ENCODE assay signal across 35 cellular contexts in genomic region chr11:91160661-91161060, GRCh38.
"Had no signal": no experiment of that assay in that cellular context is flagged by ENCODE, and none has a peak within 500 bp of the region (broad histone marks: within the 10 kb centered on the region; RNA-seq: fewer than 3 reads in every experiment).

No MANE protein-coding gene starts in this region.

- H3K27me3 ChIP-seq: adrenal gland, body of pancreas, breast epithelium, MG63, Peyer's patch, SJCRH30 had no signal

- H3K9me3 ChIP-seq: adrenal gland, body of pancreas, breast epithelium, MG63, Peyer's patch, SJCRH30 had no signal

- H3K9me3 Mint-ChIP-seq: activated CD4-positive, alpha-beta T cell treated with anti-CD3 and anti-CD28 coated beads, Interleukin-2, amount 10 ng/mL, durations not matched to agents 7 days and 5 days; activated T-helper 1 cell treated with anti-CD3 and anti-CD28 coated beads, Interleukin-12 subunit alpha, Interleukin-12 subunit beta, Interleukin-2, Interleukin-4 antibody, amounts not matched to agents 30 ng/mL and 10 ng/mL and 1 ng/mL, durations not matched to agents 14 hours and 24 hours and 36 hours had no signal

- DNase-seq: activated CD4-positive, alpha-beta T cell treated with anti-CD3 and anti-CD28 coated beads for 36 hours; activated CD4-positive, alpha-beta T cell treated with anti-CD3 and anti-CD28 coated beads, Interleukin-2, amount 10 ng/mL, durations not matched to agents 7 days and 5 days; activated CD4-positive, alpha-beta T cell treated with anti-CD3 and anti-CD28 coated beads, Interleukin-2, amount 50 U/mL, for 48 hours; activated CD8-positive, alpha-beta memory T cell treated with anti-CD3 and anti-CD28 coated beads, Interleukin-2, amount 50 U/mL, for 4 hours; activated CD8-positive, alpha-beta T cell treated with anti-CD3 and anti-CD28 coated beads, Interleukin-2, amount 10 ng/mL, durations not matched to agents 7 days and 5 days; activated gamma-delta T cell treated with Interleukin-2 at 50 U/mL for 16 hours; activated naive CD4-positive, alpha-beta T cell treated with anti-CD3 and anti-CD28 coated beads for 36 hours; activated T-cell treated with anti-CD3 and anti-CD28 coated beads for 4 hours; activated T-cell treated with anti-CD3 and anti-CD28 coated beads, Interleukin-2, amount 50 U/mL, for 4 hours; adrenal gland; body of pancreas; caudate nucleus; Karpas-422; KBM-7; MG63; MV-4-11; NCI-H1092 treated with DMSO at 0.1 percent for 48 hours; NCI-H1417; NCI-H146; NCI-H187 treated with DMSO at 0.1 percent for 48 hours; NCI-H2081; NCI-H226; NCI-H446 treated with DMSO at 0.1 percent for 48 hours; NCI-H524; NCI-H69; NCI-H82; Peyer's patch; SHP77; SJCRH30 had no signal

- H3K4me1 ChIP-seq: breast epithelium, Peyer's patch had no signal

- H3K4me1 Mint-ChIP-seq: activated CD4-positive, alpha-beta T cell treated with anti-CD3 and anti-CD28 coated beads for 36 hours; activated CD4-positive, alpha-beta T cell treated with anti-CD3 and anti-CD28 coated beads, Interleukin-2, amount 10 ng/mL, durations not matched to agents 7 days and 5 days; IgD-negative memory B cell had no signal

- H3K27me3 Mint-ChIP-seq: activated CD4-positive, alpha-beta T cell treated with anti-CD3 and anti-CD28 coated beads for 36 hours; activated CD4-positive, alpha-beta T cell treated with anti-CD3 and anti-CD28 coated beads, Interleukin-2, amount 10 ng/mL, durations not matched to agents 7 days and 5 days; IgD-negative memory B cell had no signal

- H3K36me3 ChIP-seq: adrenal gland, breast epithelium, MG63, Peyer's patch, SJCRH30 had no signal

- H3K27ac Mint-ChIP-seq: activated CD4-positive, alpha-beta T cell treated with anti-CD3 and anti-CD28 coated beads for 36 hours; activated CD4-positive, alpha-beta T cell treated with anti-CD3 and anti-CD28 coated beads, Interleukin-2, amount 10 ng/mL, durations not matched to agents 7 days and 5 days; activated CD8-positive, alpha-beta T cell treated with anti-CD3 and anti-CD28 coated beads, Interleukin-2, amount 10 ng/mL, durations not matched to agents 7 days and 5 days; activated naive CD4-positive, alpha-beta T cell treated with anti-CD3 and anti-CD28 coated beads for 36 hours; activated naive CD4-positive, alpha-beta T cell treated with anti-CD3 and anti-CD28 coated beads, Interleukin-2, amount 50 U/mL, for 72 hours; activated T-helper 1 cell treated with anti-CD3 and anti-CD28 coated beads, Interleukin-12 subunit alpha, Interleukin-12 subunit beta, Interleukin-2, Interleukin-4 antibody, amounts not matched to agents 30 ng/mL and 10 ng/mL and 1 ng/mL, durations not matched to agents 14 hours and 24 hours and 36 hours; IgD-negative memory B cell had no signal

- H3K36me3 Mint-ChIP-seq: activated naive CD4-positive, alpha-beta T cell treated with anti-CD3 and anti-CD28 coated beads, Interleukin-2, amount 50 U/mL, for 72 hours; IgD-negative memory B cell had no signal

- H3K4me3 ChIP-seq: adrenal gland, body of pancreas, breast epithelium, MG63, Peyer's patch, SJCRH30, SK-N-MC had no signal

- ATAC-seq: activated CD4-positive, alpha-beta T cell treated with anti-CD3 and anti-CD28 coated beads for 36 hours; activated CD8-positive, alpha-beta T cell treated with anti-CD3 and anti-CD28 coated beads, Interleukin-2, amount 10 ng/mL, durations not matched to agents 7 days and 5 days; activated naive CD4-positive, alpha-beta T cell treated with anti-CD3 and anti-CD28 coated beads, Interleukin-2, amount 50 U/mL, for 72 hours; activated T-cell treated with anti-CD3 and anti-CD28 coated beads, Interleukin-2, amount 50 U/mL, for 4 hours; body of pancreas had no signal

- H3K27ac ChIP-seq: adrenal gland, body of pancreas, breast epithelium, Peyer's patch, RWPE1, SJCRH30, SK-N-MC had no signal

- H3K4me3 Mint-ChIP-seq: activated CD4-positive, alpha-beta T cell treated with anti-CD3 and anti-CD28 coated beads for 36 hours; activated CD4-positive, alpha-beta T cell treated with anti-CD3 and anti-CD28 coated beads, Interleukin-2, amount 10 ng/mL, durations not matched to agents 7 days and 5 days; activated CD8-positive, alpha-beta T cell treated with anti-CD3 and anti-CD28 coated beads, Interleukin-2, amount 10 ng/mL, durations not matched to agents 7 days and 5 days; activated naive CD4-positive, alpha-beta T cell treated with anti-CD3 and anti-CD28 coated beads for 36 hours; activated T-cell treated with anti-CD3 and anti-CD28 coated beads, Interleukin-2, amount 50 U/mL, for 4 hours; activated T-helper 1 cell treated with anti-CD3 and anti-CD28 coated beads, Interleukin-12 subunit alpha, Interleukin-12 subunit beta, Interleukin-2, Interleukin-4 antibody, amounts not matched to agents 30 ng/mL and 10 ng/mL and 1 ng/mL, durations not matched to agents 14 hours and 24 hours and 36 hours; IgD-negative memory B cell had no signal
